10 cellular contexts compared by ENCODE assay signal in genomic region chr4:101693842-101694398, GRCh38.
DNase-seq lines count a peak whose midpoint lies in the region; ATAC-seq and TF ChIP-seq lines count a peak whose summit lies in the region.
"Had no signal": no experiment of that assay in that cellular context is flagged by ENCODE, and none has a peak within 500 bp of the region (broad histone marks: within the 10 kb centered on the region; RNA-seq: fewer than 3 reads in every experiment).

No MANE protein-coding gene starts in this region.

- H3K4me3 ChIP-seq in HEK293 (ENCODE audit: low read depth, low read length) (no peak overlapping the region), mammary epithelial cell (replicated peaks in 1 of 3; ENCODE audit: insufficient read depth in 1 of 3, low read depth in 2 of 3, low read length in 3 of 3) (no peak overlapping the region)
- no peak overlapping the region for H3K4me3 ChIP-seq in CD4-positive, alpha-beta memory T cell (ENCODE audit: low read length in 2 of 2)

- no peaks in the 10 kb centered on the region for H3K4me1 ChIP-seq in HEK293 (ENCODE audit: control insufficient read depth, insufficient read depth, low read length)
- H3K4me1 ChIP-seq in mammary epithelial cell (ENCODE audit: insufficient read depth, low read length), result peaks cover 10% of the 10 kb centered on the region
- H3K4me1 ChIP-seq in CD4-positive, alpha-beta memory T cell (ENCODE audit: insufficient read depth, low read length), result no peaks in the 10 kb centered on the region

- H3K27ac ChIP-seq in HEK293 (ENCODE audit: extremely low read depth, low read depth, low read length) (no peak overlapping the region), mammary epithelial cell (ENCODE audit: insufficient read depth, low read depth, low read length) (no peak overlapping the region)
- no peak overlapping the region for H3K27ac ChIP-seq in CD4-positive, alpha-beta memory T cell (ENCODE audit: low read depth, low read length)

- H3K9me3 ChIP-seq in HEK293 (ENCODE audit: control insufficient read depth, insufficient read depth, low read depth, low read length) (no peaks in the 10 kb centered on the region), mammary epithelial cell (replicated peaks; ENCODE audit: insufficient read depth, low read length) (no peaks in the 10 kb centered on the region)
- no peaks in the 10 kb centered on the region for H3K9me3 ChIP-seq in CD4-positive, alpha-beta memory T cell (ENCODE audit: control insufficient read depth in 1 of 2, low read length in 2 of 2)

- H3K79me2 ChIP-seq in mammary epithelial cell (ENCODE audit: insufficient read depth, low read length), result no peaks in the 10 kb centered on the region

- POLR2A ChIA-PET in HEK293 (lab: Yijun Ruan, JAX), result interaction anchor here (1.0 kb wide), 1 partner anchor 348 kb away, joined by 3 read pairs; no protein-coding TSS in a partner anchor
- POLR2A ChIA-PET in CD4-positive, alpha-beta memory T cell (lab: Charles Lee; ENCODE audit: partially characterized antibody), result no interaction called here

- no peak overlapping the region for H3K4me3 Mint-ChIP-seq in CD4-positive, alpha-beta memory T cell

- BruUV-seq in mammary epithelial cell (replicated peaks; lab: Mats Ljungman, UMichigan), result no TSS peak

- no peak for TF ChIP-seq POLR2A in GM18505 (IDR thresholded peaks at IDR 0.05; ENCODE audit: borderline replicate concordance, extremely low read depth, insufficient read depth, insufficient read length)

- in situ Hi-C loops in mammary epithelial cell (cut with MboI; ENCODE audit: low sequenced_read_pairs in 2 of 2), result no loop called here

- CTCF ChIA-PET in HEK293 (lab: Yijun Ruan, JAX) (no interaction called here), mammary epithelial cell (lab: Charles Lee; ENCODE audit: low non-redundant PET) (no interaction called here)
- CTCF ChIA-PET in CD4-positive, alpha-beta memory T cell (lab: Charles Lee; ENCODE audit: partially characterized antibody), result no interaction called here

- intact Hi-C loops in mammary epithelial cell (cut with micrococcal nuclease), result no loop called here
- intact Hi-C loops in CD4-positive, alpha-beta memory T cell (cut with micrococcal nuclease), result no loop called here

- H3K36me3 ChIP-seq in HEK293 (ENCODE audit: control insufficient read depth in 2 of 2, insufficient read depth in 1 of 2, low read length in 2 of 2) (no peaks in the 10 kb centered on the region), mammary epithelial cell (ENCODE audit: insufficient read depth, low read length) (no peaks in the 10 kb centered on the region)
- H3K36me3 ChIP-seq in CD4-positive, alpha-beta memory T cell (ENCODE audit: insufficient read depth, low read length), result no peaks in the 10 kb centered on the region

- H3K27me3 Mint-ChIP-seq in CD4-positive, alpha-beta memory T cell, result peaks cover 7 to 10% of the 10 kb centered on the region in 2 donors

- H3K27ac Mint-ChIP-seq in CD4-positive, alpha-beta memory T cell, result no peak overlapping the region

- no peaks in the 10 kb centered on the region for H3K27me3 ChIP-seq in mammary epithelial cell (ENCODE audit: insufficient read depth, low read length)
- no peaks in the 10 kb centered on the region for H3K27me3 ChIP-seq in CD4-positive, alpha-beta memory T cell (ENCODE audit: insufficient read depth, low read length)

- WGBS in mammary epithelial cell (ENCODE audit: low coverage, missing lambda C conversion rate), result 6% methylated on average over 6 of the region's 6 CpGs

- no peak for TF ChIP-seq CTCF in HEK293 (tag by site-specific recombination; IDR thresholded peaks at IDR 0.05)
- no peak for TF ChIP-seq CTCF in mammary epithelial cell (conservative IDR thresholded peaks at IDR 0.05 in 1 of 2, IDR thresholded peaks at IDR 0.05 in 1 of 2; ENCODE audit: extremely low read depth in 1 of 2, insufficient read depth in 1 of 2, low read depth in 1 of 2, low read length in 2 of 2)

- H3K36me3 Mint-ChIP-seq in CD4-positive, alpha-beta memory T cell, result no peaks in the 10 kb centered on the region

- H4K20me1 ChIP-seq in mammary epithelial cell (ENCODE audit: insufficient read depth, low read length), result no peaks in the 10 kb centered on the region

- DNase-seq in NCI-H1048 (lab: John Stamatoyannopoulos, UW) (peak; percentile 18), mammary epithelial cell (peak; percentile 80), NCI-H2107 (lab: John Stamatoyannopoulos, UW) (no peak), activated T-cell treated with anti-CD3 and anti-CD28 coated beads for 4 hours (no peak), Ammon's horn (ENCODE audit: low spot score) (no peak)
- DNase-seq in CD4-positive, alpha-beta memory T cell, result no peak
- DNase-seq: activated CD8-positive, alpha-beta memory T cell treated with anti-CD3 and anti-CD28 coated beads, Interleukin-2, amount 50 U/mL, for 48 hours; effector CD8-positive, alpha-beta T cell had no signal

- H3K9ac ChIP-seq in mammary epithelial cell (ENCODE audit: insufficient read depth, low read length), result no peak overlapping the region

- dilution Hi-C loops in mammary epithelial cell (cut with HindIII; ENCODE audit: low sequenced_read_pairs), result no loop called here

- peak; percentile 88 for ATAC-seq in GM18505 (IDR thresholded peaks at IDR 0.05; ENCODE audit: unreplicated experiment)

- H3K4me1 Mint-ChIP-seq in CD4-positive, alpha-beta memory T cell, result no peaks in the 10 kb centered on the region

- H2AFZ ChIP-seq in mammary epithelial cell (ENCODE audit: low read depth, low read length), result no peak overlapping the region

- H3K4me2 ChIP-seq in mammary epithelial cell (ENCODE audit: insufficient read depth, low read depth, low read length), result peak overlapping the region; percentile 44

- H3K9me3 Mint-ChIP-seq in CD4-positive, alpha-beta memory T cell, result peaks cover 0 to 2% (median 0%) of the 10 kb centered on the region in 8 donors

TF ChIP-seq in HEK293, 187 proteins besides CTCF, POLR2A, EP300 and RAD21 (continues in another document):
- TF ChIP-seq PRDM1 (tag by site-specific recombination; IDR thresholded peaks at IDR 0.05), result 0 out of 2 replicates have a peak, but pooled peaks have one; percentile 9
- TF ChIP-seq ATF2 (tag by site-specific recombination; IDR thresholded peaks at IDR 0.05; ENCODE audit: low read depth), result no peak
- TF ChIP-seq ZNF629 (tag by site-specific recombination; IDR thresholded peaks at IDR 0.05), result peak; percentile 27; the same call in 1 of the 2 replicates
- 0 out of 2 replicates have a peak, but pooled peaks have one; percentile 19 for TF ChIP-seq ZNF843 (tag by site-specific recombination; IDR thresholded peaks at IDR 0.05)
- TF ChIP-seq ZNF341 (tag by site-specific recombination; IDR thresholded peaks at IDR 0.05; ENCODE audit: low read depth), result peak; percentile 25; the same call in 1 of the 2 replicates
- peak; percentile 48; the same call in 1 of the 2 replicates for TF ChIP-seq ZNF394 (tag by site-specific recombination; IDR thresholded peaks at IDR 0.05; ENCODE audit: borderline replicate concordance)
- no peak for TF ChIP-seq ZNF10 (tag by site-specific recombination; IDR thresholded peaks at IDR 0.05)
- TF ChIP-seq GLIS1 (tag by site-specific recombination; IDR thresholded peaks at IDR 0.05), result no peak
- no peak for TF ChIP-seq ZNF155 (tag by site-specific recombination; IDR thresholded peaks at IDR 0.05)
- TF ChIP-seq, protein P1, sequence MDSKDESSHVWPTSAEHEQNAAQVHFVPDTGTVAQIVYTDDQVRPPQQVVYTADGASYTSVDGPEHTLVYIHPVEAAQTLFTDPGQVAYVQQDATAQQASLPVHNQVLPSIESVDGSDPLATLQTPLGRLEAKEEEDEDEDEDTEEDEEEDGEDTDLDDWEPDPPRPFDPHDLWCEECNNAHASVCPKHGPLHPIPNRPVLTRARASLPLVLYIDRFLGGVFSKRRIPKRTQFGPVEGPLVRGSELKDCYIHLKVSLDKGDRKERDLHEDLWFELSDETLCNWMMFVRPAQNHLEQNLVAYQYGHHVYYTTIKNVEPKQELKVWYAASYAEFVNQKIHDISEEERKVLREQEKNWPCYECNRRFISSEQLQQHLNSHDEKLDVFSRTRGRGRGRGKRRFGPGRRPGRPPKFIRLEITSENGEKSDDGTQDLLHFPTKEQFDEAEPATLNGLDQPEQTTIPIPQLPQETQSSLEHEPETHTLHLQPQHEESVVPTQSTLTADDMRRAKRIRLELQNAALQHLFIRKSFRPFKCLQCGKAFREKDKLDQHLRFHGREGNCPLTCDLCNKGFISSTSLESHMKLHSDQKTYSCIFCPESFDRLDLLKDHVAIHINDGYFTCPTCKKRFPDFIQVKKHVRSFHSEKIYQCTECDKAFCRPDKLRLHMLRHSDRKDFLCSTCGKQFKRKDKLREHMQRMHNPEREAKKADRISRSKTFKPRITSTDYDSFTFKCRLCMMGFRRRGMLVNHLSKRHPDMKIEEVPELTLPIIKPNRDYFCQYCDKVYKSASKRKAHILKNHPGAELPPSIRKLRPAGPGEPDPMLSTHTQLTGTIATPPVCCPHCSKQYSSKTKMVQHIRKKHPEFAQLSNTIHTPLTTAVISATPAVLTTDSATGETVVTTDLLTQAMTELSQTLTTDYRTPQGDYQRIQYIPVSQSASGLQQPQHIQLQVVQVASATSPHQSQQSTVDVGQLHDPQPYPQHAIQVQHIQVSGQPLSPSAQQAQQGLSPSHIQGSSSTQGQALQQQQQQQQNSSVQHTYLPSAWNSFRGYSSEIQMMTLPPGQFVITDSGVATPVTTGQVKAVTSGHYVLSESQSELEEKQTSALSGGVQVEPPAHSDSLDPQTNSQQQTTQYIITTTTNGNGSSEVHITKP (tag by site-specific recombination; IDR thresholded peaks at IDR 0.05), result peak; percentile 68
- peak; percentile 20; the same call in 1 of the 2 replicates for TF ChIP-seq ZIC2 (tag by site-specific recombination; IDR thresholded peaks at IDR 0.05)
- peak; percentile 35; the same call in 1 of the 2 replicates for TF ChIP-seq FEZF1 (tag by site-specific recombination; IDR thresholded peaks at IDR 0.05)
- peak; percentile 13; the same call in 1 of the 2 replicates for TF ChIP-seq EGR2 (tag by site-specific recombination; IDR thresholded peaks at IDR 0.05; ENCODE audit: low read depth)
- peak; percentile 74; the same call in 1 of the 2 replicates for TF ChIP-seq HOXD13 (CRISPR knock-in tag; IDR thresholded peaks at IDR 0.05; ENCODE audit: borderline replicate concordance)
- peak; percentile 65 for TF ChIP-seq OSR2 (tag by site-specific recombination; IDR thresholded peaks at IDR 0.05)

Comparison
In these comparisons a context has a peak if more than half of its experiments do, and no peak if none do; other contexts are left out.
1. DNase-seq: peak in NCI-H1048 (single experiment) and mammary epithelial cell (single experiment); none in NCI-H2107 (single experiment), CD4-positive, alpha-beta memory T cell (0 of 5), activated T-cell treated with anti-CD3 and anti-CD28 coated beads for 4 hours (single experiment) and Ammon's horn (single experiment).